Comparison of ENCODE assay signal across 18 cellular contexts in genomic region chr15:65311760-65312159, GRCh38. TPM values are rescaled to one million over a fixed set of nuclear protein-coding genes. Genes with fewer than 3 reads are reported as not detected.
"Had no signal": no experiment of that assay in that cellular context is flagged by ENCODE, and none has a peak within 500 bp of the region (broad histone marks: within the 10 kb centered on the region; RNA-seq: fewer than 3 reads in every experiment).

No MANE protein-coding gene starts in this region.

- H3K4me3 ChIP-seq: cardiac muscle cell, colonic mucosa, heart left ventricle, suprapubic skin, upper lobe of right lung had no signal

- H3K9me3 ChIP-seq: colonic mucosa, heart left ventricle, neutrophil, suprapubic skin, upper lobe of right lung had no signal

- H3K27me3 ChIP-seq: cardiac muscle cell, colonic mucosa, heart left ventricle, suprapubic skin, upper lobe of right lung had no signal

- H3K27ac ChIP-seq: cardiac muscle cell, colonic mucosa, neutrophil, suprapubic skin, upper lobe of right lung had no signal

- ATAC-seq: activated T-cell treated with anti-CD3 and anti-CD28 coated beads, Interleukin-2, amount 50 U/mL, for 72 hours; right cardiac atrium; upper lobe of right lung had no signal

- H3K4me3 Mint-ChIP-seq: activated CD4-positive, alpha-beta memory T cell treated with anti-CD3 and anti-CD28 coated beads, Interleukin-2, amount 10 ng/mL, durations not matched to agents 7 days and 5 days; activated T-cell treated with anti-CD3 and anti-CD28 coated beads, Interleukin-2, amount 50 U/mL, for 72 hours; mesothelial cell of epicardium had no signal

- DNase-seq: activated CD4-positive, alpha-beta memory T cell treated with anti-CD3 and anti-CD28 coated beads, Interleukin-2, amount 10 ng/mL, durations not matched to agents 7 days and 5 days; activated CD4-positive, CD25-positive, alpha-beta regulatory T cell treated with anti-CD3 and anti-CD28 coated beads, Interleukin-2, amount 50 U/mL, for 72 hours; activated T-cell treated with anti-CD3 and anti-CD28 coated beads, Interleukin-2, amount 50 U/mL, for 72 hours; colonic mucosa; effector CD4-positive, alpha-beta T cell; heart left ventricle; islet precursor cell; left ventricle myocardium superior; stimulated activated CD4-positive, alpha-beta T cell treated with anti-CD3 and anti-CD28 coated beads, Interleukin-1b, Interleukin-23, amount 100 ng/mL, for 48 hours; stimulated activated naive CD4-positive, alpha-beta T cell; upper lobe of right lung had no signal

- H3K9me3 Mint-ChIP-seq: activated CD4-positive, alpha-beta memory T cell treated with anti-CD3 and anti-CD28 coated beads, Interleukin-2, amount 10 ng/mL, durations not matched to agents 7 days and 5 days; activated T-cell treated with anti-CD3 and anti-CD28 coated beads, Interleukin-2, amount 50 U/mL, for 72 hours; mesothelial cell of epicardium had no signal

- H3K27me3 Mint-ChIP-seq: activated CD4-positive, alpha-beta memory T cell treated with anti-CD3 and anti-CD28 coated beads, Interleukin-2, amount 10 ng/mL, durations not matched to agents 7 days and 5 days had no signal

- H3K36me3 ChIP-seq: cardiac muscle cell, colonic mucosa, heart left ventricle, neutrophil, suprapubic skin, upper lobe of right lung had no signal

- H3K4me1 ChIP-seq: colonic mucosa, suprapubic skin, upper lobe of right lung had no signal

- H3K36me3 Mint-ChIP-seq: mesothelial cell of epicardium had no signal

- H3K27ac Mint-ChIP-seq: activated CD4-positive, alpha-beta memory T cell treated with anti-CD3 and anti-CD28 coated beads, Interleukin-2, amount 10 ng/mL, durations not matched to agents 7 days and 5 days; activated T-cell treated with anti-CD3 and anti-CD28 coated beads, Interleukin-2, amount 50 U/mL, for 72 hours had no signal

RNA-seq across cellular contexts. Expression of gene RNU5B-1, which starts 7.3 kb away (rescaled TPM):
- total RNA-seq: activated T-cell treated with anti-CD3 and anti-CD28 coated beads, Interleukin-2, amount 50 U/mL, for 72 hours; cardiac muscle cell; fibroblast of lung; frontal cortex; suprapubic skin had no signal
- polyA plus RNA-seq: cardiac muscle cell, fibroblast of lung, heart left ventricle, right cardiac atrium had no signal

RNA-seq across cellular contexts. Expression of gene RNU5A-1, which starts 15.9 kb away (rescaled TPM):
- total RNA-seq: activated CD4-positive, alpha-beta memory T cell treated with anti-CD3 and anti-CD28 coated beads, Interleukin-2, amount 10 ng/mL, durations not matched to agents 7 days and 5 days; activated T-cell treated with anti-CD3 and anti-CD28 coated beads, Interleukin-2, amount 50 U/mL, for 72 hours; cardiac muscle cell; colonic mucosa; fibroblast of lung; frontal cortex; heart left ventricle; left ventricle myocardium superior; mesothelial cell of epicardium; suprapubic skin; upper lobe of right lung had no signal
- polyA plus RNA-seq: cardiac muscle cell, fibroblast of lung, heart left ventricle, right cardiac atrium had no signal
